In the genomic region with DNA sequence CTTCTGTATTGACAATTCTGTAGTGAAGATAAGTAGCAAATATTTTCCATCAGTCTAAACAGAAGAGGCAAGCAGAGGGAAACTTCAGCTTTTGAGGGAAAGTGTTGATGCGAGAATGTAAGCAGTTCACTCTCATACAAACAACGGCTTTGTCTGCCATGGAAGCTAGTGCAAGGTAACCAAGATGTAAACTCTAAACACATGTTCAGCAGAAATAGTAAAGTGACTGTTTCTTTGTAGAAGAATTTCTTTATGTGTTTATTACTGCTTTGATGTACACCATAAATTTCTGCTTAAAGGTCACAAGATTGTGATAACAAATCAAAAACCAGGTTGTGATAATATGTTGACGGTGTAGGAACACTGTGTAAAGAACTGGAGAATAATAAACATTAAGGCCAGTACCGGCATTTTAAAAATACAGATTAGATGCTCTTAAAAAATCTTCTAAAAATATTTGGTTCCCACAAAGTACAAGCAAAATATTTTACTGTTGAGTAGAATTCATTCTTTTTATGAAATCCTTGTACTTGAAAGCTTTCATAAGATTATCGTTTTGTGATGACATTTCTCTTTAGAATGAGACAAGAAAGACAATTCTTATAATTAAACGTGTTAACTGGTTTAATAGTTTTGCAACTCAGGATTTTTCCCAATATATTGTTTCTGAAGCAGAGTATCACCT, we compare ENCODE assay signal across 16 cellular contexts. TPM values are rescaled to one million over a fixed set of nuclear protein-coding genes. Genes with fewer than 3 reads are reported as not detected.
DNase-seq lines count a peak whose midpoint lies in the region; ATAC-seq and TF ChIP-seq lines count a peak whose summit lies in the region.
"Had no signal": no experiment of that assay in that cellular context is flagged by ENCODE, and none has a peak within 500 bp of the region (broad histone marks: within the 10 kb centered on the region; RNA-seq: fewer than 3 reads in every experiment).

No MANE protein-coding gene starts in this region.

- TF ChIP-seq POLR2A in upper lobe of left lung (IDR thresholded peaks at IDR 0.05), result no peak

- ATAC-seq in upper lobe of left lung (ENCODE audit: low FRiP score in 2 of 2), result no peak
- no peak for ATAC-seq in activated naive CD8-positive, alpha-beta T cell treated with anti-CD3 and anti-CD28 coated beads, Interleukin-2, amount 50 U/mL, for 24 hours

- DNase-seq in SJSA1 (ENCODE audit: low read depth in 1 of 2, low spot score in 2 of 2) (peak in 1 of 2 experiments; percentile 53), fibroblast of mammary gland (ENCODE audit: low read depth) (peak; percentile 25), pons (ENCODE audit: low spot score) (peak; percentile 78), glomerular visceral epithelial cell (ENCODE audit: extremely low spot score) (no peak), upper lobe of left lung (no peak), GM13977 (ENCODE audit: low spot score) (no peak)
- no peak for DNase-seq in activated naive CD8-positive, alpha-beta T cell treated with anti-CD3 and anti-CD28 coated beads, Interleukin-2, amount 50 U/mL, for 24 hours
- DNase-seq: activated CD4-positive, alpha-beta memory T cell treated with anti-CD3 and anti-CD28 coated beads for 36 hours; activated naive CD4-positive, alpha-beta T cell treated with Interleukin-2 at 50 U/mL for 16 hours; cortex of kidney; heart left ventricle; NCI-H146; retina; testis had no signal

- in situ Hi-C loops in GM13977 (cut with MboI; ENCODE audit: low pct_unique_long_range_greater_than_20kb, low sequenced_read_pairs, unreplicated experiment), result no loop called here

- peaks cover 33% of the 10 kb centered on the region for H3K4me1 ChIP-seq in SJSA1 (replicated peaks)
- H3K4me1 ChIP-seq in upper lobe of left lung, result peaks cover 0 to 6% (median 0%) of the 10 kb centered on the region in 4 donors
- H3K4me1 ChIP-seq: testis had no signal

- H3K27ac Mint-ChIP-seq in activated naive CD8-positive, alpha-beta T cell treated with anti-CD3 and anti-CD28 coated beads, Interleukin-2, amount 50 U/mL, for 24 hours, result no peak overlapping the region
- H3K27ac Mint-ChIP-seq: activated CD4-positive, alpha-beta memory T cell treated with anti-CD3 and anti-CD28 coated beads for 36 hours had no signal

- TF ChIP-seq CTCF in C4-2B (conservative IDR thresholded peaks at IDR 0.05), result no peak
- TF ChIP-seq CTCF in fibroblast of mammary gland (conservative IDR thresholded peaks at IDR 0.05; ENCODE audit: control insufficient read depth, insufficient read depth, low read depth, low read length), result no peak
- no peak for TF ChIP-seq CTCF in upper lobe of left lung (IDR thresholded peaks at IDR 0.05)
- no peak for TF ChIP-seq CTCF in GM13977 (IDR thresholded peaks at IDR 0.05; ENCODE audit: extremely low read depth, insufficient read depth, missing control alignments)

- peaks cover 3% of the 10 kb centered on the region for H3K4me1 Mint-ChIP-seq in activated naive CD8-positive, alpha-beta T cell treated with anti-CD3 and anti-CD28 coated beads, Interleukin-2, amount 50 U/mL, for 24 hours

- H3K27ac ChIP-seq in C4-2B (peak overlapping the region; percentile 92), SJSA1 (peak overlapping the region; percentile 86), upper lobe of left lung (no peak overlapping the region)
- H3K27ac ChIP-seq: testis had no signal

- no peaks in the 10 kb centered on the region for H3K36me3 ChIP-seq in SJSA1
- no peaks in the 10 kb centered on the region for H3K36me3 ChIP-seq in upper lobe of left lung

- H3K9me3 ChIP-seq in SJSA1 (replicated peaks) (no peaks in the 10 kb centered on the region), upper lobe of left lung (no peaks in the 10 kb centered on the region)
- H3K9me3 ChIP-seq: heart left ventricle, testis had no signal

- TF ChIP-seq EP300 in upper lobe of left lung (IDR thresholded peaks at IDR 0.05), result no peak

- WGBS in upper lobe of left lung, 2 donors, result 79 to 83% methylated on average over 6 of the region's 6 CpGs

- no peaks in the 10 kb centered on the region for H3K9me3 Mint-ChIP-seq in activated naive CD8-positive, alpha-beta T cell treated with anti-CD3 and anti-CD28 coated beads, Interleukin-2, amount 50 U/mL, for 24 hours
- H3K9me3 Mint-ChIP-seq: activated CD4-positive, alpha-beta memory T cell treated with anti-CD3 and anti-CD28 coated beads for 36 hours had no signal

- H3K4me3 ChIP-seq in SJSA1 (no peak overlapping the region), fibroblast of mammary gland (ENCODE audit: control insufficient read depth, low read depth, low read length) (no peak overlapping the region), upper lobe of left lung (no peak overlapping the region)
- H3K4me3 ChIP-seq: heart left ventricle, testis had no signal

- no peaks in the 10 kb centered on the region for H3K27me3 ChIP-seq in SJSA1 (replicated peaks)
- H3K27me3 ChIP-seq in upper lobe of left lung, result no peaks in the 10 kb centered on the region
- H3K27me3 ChIP-seq: heart left ventricle, testis had no signal

- no peak overlapping the region for H3K4me3 Mint-ChIP-seq in activated naive CD8-positive, alpha-beta T cell treated with anti-CD3 and anti-CD28 coated beads, Interleukin-2, amount 50 U/mL, for 24 hours
- H3K4me3 Mint-ChIP-seq: activated CD4-positive, alpha-beta memory T cell treated with anti-CD3 and anti-CD28 coated beads for 36 hours had no signal

- H3K36me3 Mint-ChIP-seq in activated naive CD8-positive, alpha-beta T cell treated with anti-CD3 and anti-CD28 coated beads, Interleukin-2, amount 50 U/mL, for 24 hours (ENCODE audit: low read depth), result no peaks in the 10 kb centered on the region
- H3K36me3 Mint-ChIP-seq: activated CD4-positive, alpha-beta memory T cell treated with anti-CD3 and anti-CD28 coated beads for 36 hours had no signal

- no peaks in the 10 kb centered on the region for H3K27me3 Mint-ChIP-seq in activated naive CD8-positive, alpha-beta T cell treated with anti-CD3 and anti-CD28 coated beads, Interleukin-2, amount 50 U/mL, for 24 hours
- H3K27me3 Mint-ChIP-seq: activated CD4-positive, alpha-beta memory T cell treated with anti-CD3 and anti-CD28 coated beads for 36 hours had no signal

RNA-seq across cellular contexts. Expression of gene SEMA3C, which starts 34.2 kb away (rescaled TPM):
- total RNA-seq in SJSA1 (2014; rRNA removed; shearing (Covaris generic)), result 14.9 and 28.6 TPM in 2 replicates
- total RNA-seq in upper lobe of left lung, result 10 to 100 TPM; 30.7 to 81.7 (median 50.1) TPM
- total RNA-seq: activated CD4-positive, alpha-beta memory T cell treated with anti-CD3 and anti-CD28 coated beads for 36 hours; T-helper 1 cell treated with Interleukin-12 subunit alpha and Interleukin-12 subunit beta and Interleukin-4 antibody, amounts not matched to agents 30 ng/mL and 1 ng/mL, for 36 hours had no signal

Comparison
In these comparisons a context has a peak if more than half of its experiments do, and no peak if none do; other contexts are left out.
1. H3K27ac ChIP-seq: peak in C4-2B (single experiment) and SJSA1 (single experiment); none in upper lobe of left lung (0 of 4).
2. DNase-seq: peak in fibroblast of mammary gland (single experiment) and pons (single experiment); none in glomerular visceral epithelial cell (single experiment), upper lobe of left lung (0 of 2), GM13977 (single experiment) and activated naive CD8-positive, alpha-beta T cell treated with anti-CD3 and anti-CD28 coated beads, Interleukin-2, amount 50 U/mL, for 24 hours (single experiment).